9 cellular contexts compared by ENCODE assay signal in the genomic region with DNA sequence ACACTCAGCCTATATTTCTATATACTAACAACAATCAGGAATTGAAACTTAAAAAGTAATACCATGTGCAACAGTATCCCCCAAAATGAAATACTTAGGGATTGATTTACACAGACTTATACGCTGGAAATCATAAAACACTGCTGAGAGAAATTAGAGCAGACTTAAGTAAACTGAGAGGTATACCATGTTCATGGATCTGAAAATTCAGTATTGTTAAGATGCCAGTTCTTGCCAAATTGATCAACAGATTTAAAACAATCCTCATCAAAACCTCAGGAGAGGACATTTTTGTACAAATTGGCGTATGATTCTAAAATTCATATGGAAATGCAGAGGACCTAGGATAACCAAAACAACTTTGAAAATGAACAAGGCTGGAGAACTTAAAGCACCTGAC. TPM values are rescaled to one million over a fixed set of nuclear protein-coding genes. Genes with fewer than 3 reads are reported as not detected.
"Had no signal": no experiment of that assay in that cellular context is flagged by ENCODE, and none has a peak within 500 bp of the region (broad histone marks: within the 10 kb centered on the region; RNA-seq: fewer than 3 reads in every experiment).

No MANE protein-coding gene starts in this region.

- ATAC-seq: HCT116, K562 had no signal

- H3K4me1 ChIP-seq: HAP-1 had no signal

- DNase-seq: GM23248, GOT3, H7, IMR-90, KG1 had no signal

- H3K4me3 ChIP-seq: GM23248, HAP-1, K562 had no signal

- H3K27ac ChIP-seq: GM23248 had no signal

- H3K9ac ChIP-seq: GM23248 had no signal

RNA-seq across cellular contexts. Expression of gene MEIG1, which starts 42.6 kb away (rescaled TPM):
- total RNA-seq: GM23248, H7, HT-29, IMR-90 had no signal
- polyA plus RNA-seq: IMR-90 had no signal
